ENCODE assay signal across 14 cellular contexts in the genomic region with DNA sequence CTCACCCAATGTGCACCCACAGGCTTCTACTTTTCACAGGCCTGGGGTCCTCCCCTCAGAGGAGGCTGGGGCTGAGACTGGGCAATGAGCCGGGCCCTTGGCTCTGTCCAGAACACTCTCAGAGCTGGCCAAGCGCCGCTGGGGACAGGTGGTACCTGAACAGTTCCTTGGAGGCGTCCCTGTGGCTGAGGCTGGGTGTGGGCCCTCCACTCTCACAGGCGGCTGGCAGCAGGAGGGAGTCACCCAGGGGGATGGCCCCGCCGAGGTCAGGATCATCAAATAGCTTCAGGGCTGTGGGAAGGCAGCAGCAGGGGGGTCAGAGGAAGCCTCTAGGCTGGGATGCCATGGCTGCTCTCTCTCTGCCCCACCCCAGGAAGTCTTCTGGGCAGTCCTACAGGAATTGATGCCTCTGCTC. TPM values are rescaled to one million over a fixed set of nuclear protein-coding genes. Genes with fewer than 3 reads are reported as not detected.
DNase-seq lines count a peak whose midpoint lies in the region; ATAC-seq and TF ChIP-seq lines count a peak whose summit lies in the region.
"Had no signal": no experiment of that assay in that cellular context is flagged by ENCODE, and none has a peak within 500 bp of the region (broad histone marks: within the 10 kb centered on the region; RNA-seq: fewer than 3 reads in every experiment).

No MANE protein-coding gene starts in this region.

- TF ChIP-seq CTCF in dorsolateral prefrontal cortex (IDR thresholded peaks at IDR 0.05 in 54 of 56, conservative IDR thresholded peaks at IDR 0.05 in 2 of 56; ENCODE audit: low read depth in 1 of 56, partially characterized antibody in 56 of 56) (no peak), upper lobe of right lung (IDR thresholded peaks at IDR 0.05) (no peak)

- H3K36me3 ChIP-seq in upper lobe of right lung = peaks cover 53% of the 10 kb centered on the region

- H3K27ac ChIP-seq in dorsolateral prefrontal cortex (peak overlapping the region in 31 of 59 donors; percentile 16 to 91 (median 80)), upper lobe of right lung (no peak overlapping the region)

- no peaks in the 10 kb centered on the region for H3K27me3 ChIP-seq in dorsolateral prefrontal cortex
- H3K27me3 ChIP-seq in upper lobe of right lung = no peaks in the 10 kb centered on the region

- ATAC-seq in left ventricle myocardium superior (no peak), upper lobe of right lung (no peak)

- no peaks in the 10 kb centered on the region for H3K9me3 ChIP-seq in upper lobe of right lung

- peak in 6 of 10 donors; percentile 3 to 37 (median 22) for DNase-seq in dorsolateral prefrontal cortex
- DNase-seq in left ventricle myocardium superior = peak; percentile 33
- DNase-seq in posterior cingulate gyrus = peak in 8 of 10 donors; percentile 4 to 76 (median 10)
- peak; percentile 62 for DNase-seq in upper lobe of right lung
- DNase-seq in DMS153 treated with DMSO at 0.1 percent for 48 hours (lab: John Stamatoyannopoulos, UW; ENCODE audit: unreplicated experiment) = no peak
- DNase-seq in NCI-H2081 treated with DMSO at 0.1 percent for 48 hours (lab: John Stamatoyannopoulos, UW) = no peak
- no peak for DNase-seq in mucosa of gallbladder (ENCODE audit: low spot score)
- DNase-seq: activated CD4-positive, alpha-beta T cell treated with anti-CD3 and anti-CD28 coated beads, Interleukin-2, amount 50 U/mL, for 1 hour; activated naive CD4-positive, alpha-beta T cell treated with Interleukin-2 at 50 U/mL for 16 hours; COR-L47; KG1; NCI-H2029; NCI-H446 treated with DMSO at 0.1 percent for 48 hours had no signal

- H3K4me1 ChIP-seq in upper lobe of right lung = peaks cover 14% of the 10 kb centered on the region

- intact Hi-C loops in dorsolateral prefrontal cortex (cut with DNase I) (no loop called here), left ventricle myocardium superior (cut with micrococcal nuclease) (no loop called here), posterior cingulate gyrus (cut with DNase I) (no loop called here), upper lobe of right lung (cut with DNase I) (no loop called here)

- H3K4me3 ChIP-seq in dorsolateral prefrontal cortex = no peak overlapping the region
- no peak overlapping the region for H3K4me3 ChIP-seq in upper lobe of right lung

RNA-seq across cellular contexts. Expression of gene HS1BP3, which starts 27.1 kb away (rescaled TPM):
- total RNA-seq in dorsolateral prefrontal cortex = 10 to 100 TPM; 18.3 to 36.0 (median 26.0) TPM
- 20.2 TPM for total RNA-seq in left ventricle myocardium superior
- total RNA-seq in upper lobe of right lung = 35.8 TPM
- 50.3 TPM for total RNA-seq in mucosa of gallbladder

RNA-seq across cellular contexts. Expression of gene GDF7, which starts 43.2 kb away (rescaled TPM):
- total RNA-seq in dorsolateral prefrontal cortex (10 to 100 TPM in 2 of 120 experiments, 1 to 10 TPM in 117, under 1 TPM in 1; 0.95 to 12.5 (median 4.1) TPM), left ventricle myocardium superior (0.32 TPM), upper lobe of right lung (0.72 TPM), mucosa of gallbladder (2.5 TPM)
- total RNA-seq: RPMI7951 had no signal

Comparison
In these comparisons a context has a peak if more than half of its experiments do, and no peak if none do; other contexts are left out.
1. DNase-seq: peak in dorsolateral prefrontal cortex (6 of 10), left ventricle myocardium superior (single experiment), posterior cingulate gyrus (8 of 10) and upper lobe of right lung (single experiment); none in DMS153 treated with DMSO at 0.1 percent for 48 hours (single experiment), NCI-H2081 treated with DMSO at 0.1 percent for 48 hours (single experiment) and mucosa of gallbladder (single experiment).